Comparison of ENCODE assay signal across 17 cellular contexts in genomic region chr16:9079430-9079812, GRCh38. TPM values are rescaled to one million over a fixed set of nuclear protein-coding genes. Genes with fewer than 3 reads are reported as not detected.
DNase-seq lines count a peak whose midpoint lies in the region; ATAC-seq, FAIRE-seq and TF ChIP-seq lines count a peak whose summit lies in the region.
"Had no signal": no experiment of that assay in that cellular context is flagged by ENCODE, and none has a peak within 500 bp of the region (broad histone marks: within the 10 kb centered on the region; RNA-seq: fewer than 3 reads in every experiment).

No MANE protein-coding gene starts in this region.

- H3K4me1 Mint-ChIP-seq in stimulated activated naive CD8-positive, alpha-beta T cell treated with anti-CD3 and anti-CD28 coated beads, Interleukin-15, Interleukin-2, amounts not matched to agents 100 ng/mL and 50 ng/mL, for 24 hours (ENCODE audit: low read depth): peaks cover 48% of the 10 kb centered on the region
- H3K4me1 Mint-ChIP-seq: endodermal cell had no signal

- H3K9ac ChIP-seq in K562 (ENCODE audit: insufficient read depth in 1 of 2, low read depth in 2 of 2, low read length in 2 of 2): peak overlapping the region in 1 of 2 experiments; percentile 78; a peak in 2 of 4 replicates

- DNase-seq in stimulated activated naive CD8-positive, alpha-beta T cell treated with anti-CD3 and anti-CD28 coated beads, Interleukin-15, Interleukin-2, amounts not matched to agents 100 U/mL and 50 U/mL, for 24 hours: no peak
- no peak for DNase-seq in WERI-Rb-1
- no peak for DNase-seq in K562 (ENCODE audit: extremely low read depth in 1 of 4, low spot score in 3 of 4)
- no peak for DNase-seq in GM03348 (ENCODE audit: low spot score)
- DNase-seq in dedifferentiated amniotic fluid mesenchymal stem cell (ENCODE audit: extremely low spot score): no peak
- DNase-seq: NCI-H1092 treated with DMSO at 0.1 percent for 48 hours, NCI-H1930, psoas muscle had no signal

- TF ChIP-seq CTCF in WERI-Rb-1 (IDR thresholded peaks at IDR 0.05; ENCODE audit: low read depth, low read length) (no peak), K562 (IDR thresholded peaks at IDR 0.05 in 2 of 3, conservative IDR thresholded peaks at IDR 0.05 in 1 of 3; ENCODE audit: insufficient read depth in 2 of 3, low read depth in 1 of 3, low read length in 3 of 3) (no peak)

- H3K27me3 ChIP-seq in WERI-Rb-1 (ENCODE audit: insufficient read depth, low read depth, severe bottlenecking) (no peaks in the 10 kb centered on the region), K562 (ENCODE audit: control insufficient read depth in 2 of 2, insufficient read depth in 2 of 2, low read length in 2 of 2) (no peaks in the 10 kb centered on the region)
- H3K27me3 ChIP-seq: colonic mucosa, vagina had no signal

- peak overlapping the region; percentile 88 for H2AFZ ChIP-seq in K562 (ENCODE audit: low read depth, low read length)

- H3K36me3 ChIP-seq in WERI-Rb-1 (no peaks in the 10 kb centered on the region), K562 (ENCODE audit: control insufficient read depth, insufficient read depth, low read length) (no peaks in the 10 kb centered on the region)
- H3K36me3 ChIP-seq: colonic mucosa, thoracic aorta, vagina had no signal

- no peak overlapping the region for H3K4me3 Mint-ChIP-seq in stimulated activated naive CD8-positive, alpha-beta T cell treated with anti-CD3 and anti-CD28 coated beads, Interleukin-15, Interleukin-2, amounts not matched to agents 100 ng/mL and 50 ng/mL, for 24 hours
- H3K4me3 Mint-ChIP-seq: CD8-positive, alpha-beta T cell; endodermal cell; HFFc6 had no signal

- H3K27ac Mint-ChIP-seq in stimulated activated naive CD8-positive, alpha-beta T cell treated with anti-CD3 and anti-CD28 coated beads, Interleukin-15, Interleukin-2, amounts not matched to agents 100 ng/mL and 50 ng/mL, for 24 hours: peak overlapping the region; percentile 80
- H3K27ac Mint-ChIP-seq: endodermal cell had no signal

- no peak for TF ChIP-seq EP300 in K562 (IDR thresholded peaks at IDR 0.05; ENCODE audit: low read length)

- no peaks in the 10 kb centered on the region for H3K9me1 ChIP-seq in K562 (ENCODE audit: control insufficient read depth, insufficient read depth, low read length)

- no peak for FAIRE-seq in K562 (lab: Jason Lieb, UNC)

- H3K4me1 ChIP-seq in K562 (replicated peaks in 1 of 2; ENCODE audit: control insufficient read depth in 2 of 2, insufficient read depth in 2 of 2, low read length in 2 of 2): peaks cover 23 to 43% of the 10 kb centered on the region in 2 experiments
- H3K4me1 ChIP-seq: colonic mucosa, psoas muscle, vagina had no signal

- no peaks in the 10 kb centered on the region for H3K79me2 ChIP-seq in K562 (ENCODE audit: control insufficient read depth, insufficient read depth, low read length)

- peaks cover 4% of the 10 kb centered on the region for H3K9me3 ChIP-seq in WERI-Rb-1 (ENCODE audit: severe bottlenecking)
- peaks cover 8% of the 10 kb centered on the region; the same call in 1 of the 2 replicates for H3K9me3 ChIP-seq in K562 (replicated peaks; ENCODE audit: control insufficient read depth, insufficient read depth, low read depth, low read length)
- H3K9me3 ChIP-seq: colonic mucosa, psoas muscle, thoracic aorta, vagina had no signal

- ATAC-seq in stimulated activated naive CD8-positive, alpha-beta T cell treated with anti-CD3 and anti-CD28 coated beads, Interleukin-15, Interleukin-2, amounts not matched to agents 100 U/mL and 50 U/mL, for 24 hours: no peak
- no peak for ATAC-seq in K562
- ATAC-seq in GM19397 (IDR thresholded peaks at IDR 0.05; ENCODE audit: unreplicated experiment): no peak
- ATAC-seq: CD8-positive, alpha-beta T cell had no signal

- H3K27me3 Mint-ChIP-seq in stimulated activated naive CD8-positive, alpha-beta T cell treated with anti-CD3 and anti-CD28 coated beads, Interleukin-15, Interleukin-2, amounts not matched to agents 100 ng/mL and 50 ng/mL, for 24 hours: no peaks in the 10 kb centered on the region

- POLR2A ChIA-PET in K562 (lab: Yijun Ruan, JAX): interaction anchor here (0.8 to 6.9 kb wide), 5 partner anchors 9 to 18 kb away, joined by 3 to 69 read pairs (median 7); partner anchors contain the start of gene HAPSTR1

- 48% methylated on average over 4 of the region's 4 CpGs for WGBS in K562 (ENCODE audit: insufficient coverage, low coverage, missing lambda C conversion rate)

- peaks cover 18% of the 10 kb centered on the region for H3K36me3 Mint-ChIP-seq in stimulated activated naive CD8-positive, alpha-beta T cell treated with anti-CD3 and anti-CD28 coated beads, Interleukin-15, Interleukin-2, amounts not matched to agents 100 ng/mL and 50 ng/mL, for 24 hours (ENCODE audit: low read depth)
- H3K36me3 Mint-ChIP-seq: CD8-positive, alpha-beta T cell had no signal

- BruUV-seq in K562 (replicated peaks; lab: Mats Ljungman, UMichigan): no TSS peak

- H3K9me3 Mint-ChIP-seq in stimulated activated naive CD8-positive, alpha-beta T cell treated with anti-CD3 and anti-CD28 coated beads, Interleukin-15, Interleukin-2, amounts not matched to agents 100 ng/mL and 50 ng/mL, for 24 hours: peaks cover 11% of the 10 kb centered on the region

- in situ Hi-C loops in K562 (cut with MboI): no loop called here

- H3K27ac ChIP-seq in WERI-Rb-1: peak overlapping the region; percentile 25
- peak overlapping the region; percentile 91 for H3K27ac ChIP-seq in K562 (ENCODE audit: extremely low read depth, low read depth, low read length)
- H3K27ac ChIP-seq: vagina had no signal

- H3K4me3 ChIP-seq in WERI-Rb-1 (ENCODE audit: low read depth, low read length): no peak overlapping the region
- no peak overlapping the region for H3K4me3 ChIP-seq in K562
- H3K4me3 ChIP-seq: colonic mucosa, lung, psoas muscle, thoracic aorta, vagina had no signal

- H3K4me2 ChIP-seq in K562 (ENCODE audit: insufficient read depth, low read length): no peak overlapping the region

- H4K20me1 ChIP-seq in K562 (replicated peaks; ENCODE audit: control insufficient read depth, insufficient read depth, low read length): no peaks in the 10 kb centered on the region

- CTCF ChIA-PET in K562 (lab: Yijun Ruan, JAX; ENCODE audit: low intra/inter-chr PET ratio): no interaction called here

- intact Hi-C loops in K562 (cut with micrococcal nuclease): loop anchor here (1.0 kb wide), 1 partner anchor 12 kb away; the partner anchor contains the start of gene HAPSTR1

- TF ChIP-seq POLR2A in K562 (conservative IDR thresholded peaks at IDR 0.05): no peak

- TF ChIP-seq RAD21 in K562 (CRISPR knock-in tag; conservative IDR thresholded peaks at IDR 0.05 in 1 of 2, IDR thresholded peaks at IDR 0.05 in 1 of 2): no peak

TF ChIP-seq in K562, 482 proteins besides CTCF, POLR2A, EP300 and RAD21 (continues in another document):
- no peak for TF ChIP-seq ZNF57 (CRISPR knock-in tag; IDR thresholded peaks at IDR 0.05)
- TF ChIP-seq ZNF507 (tag; conservative IDR thresholded peaks at IDR 0.05): peak; percentile 38; the same call in 1 of the 2 replicates
- no peak for TF ChIP-seq ZNF282 (CRISPR knock-in tag; IDR thresholded peaks at IDR 0.05)
- TF ChIP-seq ZNF175 (CRISPR knock-in tag; IDR thresholded peaks at IDR 0.05; ENCODE audit: low read depth): 0 out of 2 replicates have a peak, but pooled peaks have one; percentile 47
- TF ChIP-seq MTF1 (CRISPR knock-in tag; IDR thresholded peaks at IDR 0.05; ENCODE audit: borderline replicate concordance): peak; percentile 59; the same call in 1 of the 2 replicates
- TF ChIP-seq SMAD4 (CRISPR knock-in tag; conservative IDR thresholded peaks at IDR 0.05): peak; percentile 20; the same call in 1 of the 2 replicates
- no peak for TF ChIP-seq ARID3A (IDR thresholded peaks at IDR 0.05; ENCODE audit: borderline replicate concordance, low read depth, low read length)

RNA-seq across cellular contexts. Expression of gene HAPSTR1, which starts 12.0 kb away (rescaled TPM):
- 41.9 and 121 TPM in 2 replicates for total RNA-seq in K562 (2011; cell fraction: chromatin; rRNA removed; ENCODE audit: low replicate concordance)
- total RNA-seq in K562 (2011; cell fraction: nucleolus; rRNA removed): 24.8 and 28.7 TPM in 2 replicates
- 80.9 and 151 TPM in 2 replicates for total RNA-seq in K562 (2011; cell fraction: nucleoplasm; rRNA removed)
- total RNA-seq in K562 (2014; rRNA removed): 40.9 and 43.4 TPM in 2 replicates
- total RNA-seq in K562 (2014; rRNA removed; fragmentation: Illumina TruSeq; extraction: Trizol): 56.1 and 69.9 TPM in 2 replicates
- total RNA-seq in K562 (2015; rRNA removed; fragmentation: Illumina TruSeq; extraction: Trizol): 38.3 and 40.2 TPM in 2 replicates
- 53.8 and 67.9 TPM in 2 replicates for total RNA-seq in K562 (2021)
- 28.2 and 36.5 TPM in 2 replicates for polyA plus RNA-seq in K562 (2011; rRNA removed)
- 9.7 and 16.7 TPM in 2 replicates for polyA plus RNA-seq in K562 (2011; cell fraction: cytosol; rRNA removed)
- polyA plus RNA-seq in K562 (2011; cell fraction: nucleus; rRNA removed): 23.1 and 24.2 TPM in 2 replicates
- polyA plus RNA-seq in K562 (2012): 17.2 and 18.7 TPM in 2 replicates
- 27.7 and 30.7 TPM in 2 replicates for polyA plus RNA-seq in K562 (2014; fragmentation: Illumina TruSeq; extraction: Trizol)
- polyA plus RNA-seq in K562 (2014; fragmentation: Nextera tagmentation; extraction: Ambion mirVana): 10 to 100 TPM; 10.8 to 17.4 TPM
- polyA plus RNA-seq in K562 (2014; rRNA removed): 25.3 and 30.4 TPM in 2 replicates
- polyA minus RNA-seq in K562 (2011; rRNA and poly(A)+ RNA removed): 73.0 and 82.3 TPM in 2 replicates
- polyA minus RNA-seq in K562 (2011; cell fraction: cytosol; rRNA and poly(A)+ RNA removed): 24.2 and 35.8 TPM in 2 replicates
- polyA minus RNA-seq in K562 (2011; cell fraction: nucleus; rRNA and poly(A)+ RNA removed): 17.8 and 27.5 TPM in 2 replicates
